8 cellular contexts compared by ENCODE assay signal in the genomic region with DNA sequence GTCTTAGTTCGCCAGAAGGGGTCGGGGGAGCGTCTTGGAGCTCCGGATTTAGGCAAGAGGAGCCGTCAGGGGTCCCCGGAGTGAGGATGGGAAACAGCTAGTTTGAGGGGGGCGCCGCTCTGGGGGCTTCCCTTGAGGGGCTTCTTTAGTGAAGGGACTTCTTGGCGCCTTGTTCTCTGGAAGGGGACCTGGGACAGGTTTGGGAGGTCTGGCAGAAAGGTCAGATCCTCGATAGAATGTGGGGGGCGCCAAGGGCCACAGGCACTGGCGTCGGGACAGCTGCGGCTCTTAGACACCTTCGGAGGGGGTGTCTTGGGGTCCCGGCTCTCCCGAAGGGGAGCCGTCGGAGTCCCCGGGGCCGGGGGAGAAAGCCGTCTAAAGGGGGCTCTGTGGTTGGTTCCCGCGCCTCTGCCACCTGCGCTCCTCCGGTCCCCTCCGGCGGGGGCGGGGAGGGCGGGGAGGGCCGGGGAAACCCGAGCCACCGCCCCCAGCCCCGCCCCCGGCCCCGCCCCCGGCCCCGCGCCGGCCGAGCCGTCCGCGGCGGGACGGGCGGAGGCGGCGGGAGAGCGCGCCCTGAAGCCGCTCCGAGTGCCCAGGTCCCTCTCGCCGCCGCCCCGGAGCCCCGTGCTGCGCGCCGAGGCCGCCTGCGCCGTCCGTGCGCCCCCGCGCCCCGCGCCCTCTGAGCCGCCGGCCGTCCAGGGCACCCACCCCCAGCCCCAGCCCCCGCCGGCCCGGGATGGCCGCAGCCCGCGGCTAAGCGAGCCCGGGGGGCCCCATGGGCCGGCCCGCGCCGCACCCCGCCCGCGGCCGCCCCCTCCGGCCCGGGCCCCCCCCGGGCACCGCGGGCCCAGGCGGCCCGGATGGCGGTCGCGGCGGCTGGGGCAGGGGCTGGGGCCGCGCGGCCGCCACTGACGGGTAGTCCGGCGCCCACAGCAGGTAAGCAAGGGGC. TPM values are rescaled to one million over a fixed set of nuclear protein-coding genes. Genes with fewer than 3 reads are reported as not detected.
DNase-seq lines count a peak whose midpoint lies in the region; ATAC-seq, FAIRE-seq and TF ChIP-seq lines count a peak whose summit lies in the region.

A gene with protein sequence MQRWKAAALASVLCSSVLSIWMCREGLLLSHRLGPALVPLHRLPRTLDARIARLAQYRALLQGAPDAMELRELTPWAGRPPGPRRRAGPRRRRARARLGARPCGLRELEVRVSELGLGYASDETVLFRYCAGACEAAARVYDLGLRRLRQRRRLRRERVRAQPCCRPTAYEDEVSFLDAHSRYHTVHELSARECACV (plus strand): TSS at position 552 of the 949 bp plus-strand sequence. CDS start 19,099 bp downstream, outside the sequence.

- peak within 1 kb of the TSS; percentile 87 for H3K4me2 ChIP-seq in A549

- peak in 1 of 2 experiments; percentile 44 for DNase-seq in A549 (ENCODE audit: low read depth in 1 of 2, low spot score in 1 of 2)
- peak; percentile 44 for DNase-seq in HK-2 (ENCODE audit: unreplicated experiment)
- DNase-seq in WTC11 (ENCODE audit: low spot score), result peak; percentile 65
- peak; percentile 82 for DNase-seq in ecto neural progenitor cell (ENCODE audit: low spot score)
- DNase-seq in naive thymus-derived CD8-positive, alpha-beta T cell, result peak in 4 of 10 donors; percentile 36 to 64 (median 54)
- DNase-seq in SKM-1 treated with dmso at 0.1 percent for 144 hours (lab: John Stamatoyannopoulos, UW; ENCODE audit: unreplicated experiment), result no peak
- DNase-seq in hippocampal formation (lab: John Stamatoyannopoulos, UW), result no peak
- no peak for DNase-seq in GDM1 (lab: John Stamatoyannopoulos, UW)

- no peaks in the 10 kb centered on the region for H3K9me3 ChIP-seq in A549

- peak within 1 kb of the TSS; percentile 51 to 84 for H3K27ac ChIP-seq in A549

- CTCF ChIA-PET in A549 (lab: Yijun Ruan, JAX), result interaction anchor here (0.6 to 3.0 kb wide), 59 partner anchors 9 to 755 kb away, joined by 3 to 74 read pairs (median 4); a partner anchor contains a TSS
- CTCF ChIA-PET in WTC11 (lab: Charles Lee), result interaction anchor here (0.5 to 2.1 kb wide), 87 partner anchors 8 to 1258 kb away, joined by 3 to 115 read pairs (median 6); a partner anchor contains a TSS

- no peak for FAIRE-seq in A549 (lab: Jason Lieb, UNC)

- H3K4me1 ChIP-seq in A549, result peaks cover 17% of the 10 kb centered on the region; the same call in 2 of the 3 replicates

- peak within 1 kb of the TSS; percentile 43 for H3K4me3 ChIP-seq in A549

- H3K36me3 Mint-ChIP-seq in WTC11, result no peaks in the 10 kb centered on the region
- H3K36me3 Mint-ChIP-seq in naive thymus-derived CD8-positive, alpha-beta T cell, result no peaks in the 10 kb centered on the region

- no peaks in the 10 kb centered on the region for H3K9me3 Mint-ChIP-seq in WTC11
- H3K9me3 Mint-ChIP-seq in naive thymus-derived CD8-positive, alpha-beta T cell, result no peaks in the 10 kb centered on the region

- no peak for TF ChIP-seq POLR2A in A549 (IDR thresholded peaks at IDR 0.05; ENCODE audit: low read length)

- ATAC-seq in A549 (peak; percentile 51 to 56), WTC11 (peak; percentile 4; the same call in 1 of the 2 replicates)
- ATAC-seq in naive thymus-derived CD8-positive, alpha-beta T cell, result peak; percentile 15 to 16

- H3K27me3 Mint-ChIP-seq in WTC11 (ENCODE audit: low read depth), result peaks cover 44% of the 10 kb centered on the region
- H3K27me3 Mint-ChIP-seq in naive thymus-derived CD8-positive, alpha-beta T cell, result peaks cover 2 to 11% (median 9%) of the 10 kb centered on the region in 5 donors

- H3K4me3 Mint-ChIP-seq in WTC11, result peak within 1 kb of the TSS; percentile 75
- H3K4me3 Mint-ChIP-seq in naive thymus-derived CD8-positive, alpha-beta T cell, result peak within 1 kb of the TSS; percentile 70 to 86 (median 79)

- 3% methylated on average over 11 of the region's 107 CpGs for WGBS in A549 (ENCODE audit: missing lambda C conversion rate)

- TF ChIP-seq CTCF in A549 (IDR thresholded peaks at IDR 0.05) (no peak), WTC11 (IDR thresholded peaks at IDR 0.05) (no peak)

- no peak for TF ChIP-seq EP300 in A549 (IDR thresholded peaks at IDR 0.05)

- POLR2A ChIA-PET in A549 (lab: Yijun Ruan, JAX), result interaction anchor here (1.1 to 1.6 kb wide), 4 partner anchors 24 to 99 kb away, joined by 4 to 22 read pairs (median 6); a partner anchor contains a TSS
- POLR2A ChIA-PET in WTC11 (lab: Charles Lee), result interaction anchor here (0.6 to 1.7 kb wide), 9 partner anchors 10 to 143 kb away, joined by 3 to 22 read pairs (median 3); a partner anchor contains a TSS
- POLR2A ChIA-PET in naive thymus-derived CD8-positive, alpha-beta T cell (lab: Charles Lee), result interaction anchor here (0.6 to 1.8 kb wide), 10 partner anchors 14 to 1086 kb away, joined by 4 to 23 read pairs (median 6); a partner anchor contains a TSS

- H3K4me1 Mint-ChIP-seq in WTC11, result peaks cover 13% of the 10 kb centered on the region
- peaks cover 11 to 27% (median 24%) of the 10 kb centered on the region in 4 donors for H3K4me1 Mint-ChIP-seq in naive thymus-derived CD8-positive, alpha-beta T cell

- no peak within 1 kb of the TSS for H3K27ac Mint-ChIP-seq in WTC11
- H3K27ac Mint-ChIP-seq in naive thymus-derived CD8-positive, alpha-beta T cell, result peak within 1 kb of the TSS in 8 of 10 donors; percentile 55 to 91 (median 80)

- no peak for TF ChIP-seq RAD21 in A549 (conservative IDR thresholded peaks at IDR 0.05 in 1 of 2, IDR thresholded peaks at IDR 0.05 in 1 of 2)

TF ChIP-seq in A549, 52 proteins besides CTCF, POLR2A, EP300 and RAD21:
- TF ChIP-seq CHD4 (IDR thresholded peaks at IDR 0.05; ENCODE audit: borderline replicate concordance), result peak; percentile 36; the same call in 1 of the 2 replicates
- TF ChIP-seq GATA3 (IDR thresholded peaks at IDR 0.05; ENCODE audit: borderline replicate concordance), result no peak

TF ChIP-seq in WTC11, 78 proteins besides CTCF, POLR2A, EP300 and RAD21:
- TF ChIP-seq, protein P1, sequence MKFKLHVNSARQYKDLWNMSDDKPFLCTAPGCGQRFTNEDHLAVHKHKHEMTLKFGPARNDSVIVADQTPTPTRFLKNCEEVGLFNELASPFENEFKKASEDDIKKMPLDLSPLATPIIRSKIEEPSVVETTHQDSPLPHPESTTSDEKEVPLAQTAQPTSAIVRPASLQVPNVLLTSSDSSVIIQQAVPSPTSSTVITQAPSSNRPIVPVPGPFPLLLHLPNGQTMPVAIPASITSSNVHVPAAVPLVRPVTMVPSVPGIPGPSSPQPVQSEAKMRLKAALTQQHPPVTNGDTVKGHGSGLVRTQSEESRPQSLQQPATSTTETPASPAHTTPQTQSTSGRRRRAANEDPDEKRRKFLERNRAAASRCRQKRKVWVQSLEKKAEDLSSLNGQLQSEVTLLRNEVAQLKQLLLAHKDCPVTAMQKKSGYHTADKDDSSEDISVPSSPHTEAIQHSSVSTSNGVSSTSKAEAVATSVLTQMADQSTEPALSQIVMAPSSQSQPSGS (CRISPR knock-in tag; IDR thresholded peaks at IDR 0.05; ENCODE audit: borderline replicate concordance, low read depth), result no peak
- TF ChIP-seq, protein P2, sequence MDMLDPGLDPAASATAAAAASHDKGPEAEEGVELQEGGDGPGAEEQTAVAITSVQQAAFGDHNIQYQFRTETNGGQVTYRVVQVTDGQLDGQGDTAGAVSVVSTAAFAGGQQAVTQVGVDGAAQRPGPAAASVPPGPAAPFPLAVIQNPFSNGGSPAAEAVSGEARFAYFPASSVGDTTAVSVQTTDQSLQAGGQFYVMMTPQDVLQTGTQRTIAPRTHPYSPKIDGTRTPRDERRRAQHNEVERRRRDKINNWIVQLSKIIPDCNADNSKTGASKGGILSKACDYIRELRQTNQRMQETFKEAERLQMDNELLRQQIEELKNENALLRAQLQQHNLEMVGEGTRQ (CRISPR knock-in tag; IDR thresholded peaks at IDR 0.05), result no peak
- TF ChIP-seq, protein P3, sequence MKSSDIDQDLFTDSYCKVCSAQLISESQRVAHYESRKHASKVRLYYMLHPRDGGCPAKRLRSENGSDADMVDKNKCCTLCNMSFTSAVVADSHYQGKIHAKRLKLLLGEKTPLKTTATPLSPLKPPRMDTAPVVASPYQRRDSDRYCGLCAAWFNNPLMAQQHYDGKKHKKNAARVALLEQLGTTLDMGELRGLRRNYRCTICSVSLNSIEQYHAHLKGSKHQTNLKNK (CRISPR knock-in tag; IDR thresholded peaks at IDR 0.05), result no peak
- TF ChIP-seq CREB1 (CRISPR knock-in tag; IDR thresholded peaks at IDR 0.05) (no peak), ZNF121 (CRISPR knock-in tag; IDR thresholded peaks at IDR 0.05) (no peak), GRHL2 (CRISPR knock-in tag; IDR thresholded peaks at IDR 0.05; ENCODE audit: insufficient replicate concordance, severe bottlenecking) (no peak), ZNF423 (CRISPR knock-in tag; IDR thresholded peaks at IDR 0.05) (no peak), JUN (CRISPR knock-in tag; IDR thresholded peaks at IDR 0.05) (no peak)
- TF ChIP-seq, protein P4, sequence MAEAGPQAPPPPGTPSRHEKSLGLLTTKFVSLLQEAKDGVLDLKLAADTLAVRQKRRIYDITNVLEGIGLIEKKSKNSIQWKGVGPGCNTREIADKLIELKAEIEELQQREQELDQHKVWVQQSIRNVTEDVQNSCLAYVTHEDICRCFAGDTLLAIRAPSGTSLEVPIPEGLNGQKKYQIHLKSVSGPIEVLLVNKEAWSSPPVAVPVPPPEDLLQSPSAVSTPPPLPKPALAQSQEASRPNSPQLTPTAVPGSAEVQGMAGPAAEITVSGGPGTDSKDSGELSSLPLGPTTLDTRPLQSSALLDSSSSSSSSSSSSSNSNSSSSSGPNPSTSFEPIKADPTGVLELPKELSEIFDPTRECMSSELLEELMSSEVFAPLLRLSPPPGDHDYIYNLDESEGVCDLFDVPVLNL (CRISPR knock-in tag; IDR thresholded peaks at IDR 0.05; ENCODE audit: borderline replicate concordance, low read depth), result no peak

RNA-seq across cellular contexts. Expression of the gene that starts here (rescaled TPM):
- polyA plus RNA-seq in A549 (2011; rRNA removed), result 0.32 and 0.38 TPM in 2 replicates
- polyA plus RNA-seq in A549 (2012; cell fraction: cytosol; rRNA removed), result 0.86 and 1.1 TPM in 2 replicates
- polyA plus RNA-seq in A549 (2012; cell fraction: nucleus; rRNA removed), result 0.67 and 0.88 TPM in 2 replicates
- 0.45 to 0.61 TPM (median 0.50 TPM) in 3 replicates for polyA plus RNA-seq in A549 (2017; fragmentation: RNase III; extraction: RNeasy Plus Mini Kit Qiagen cat#74134 plus additional on column Dnase treatment)
- polyA minus RNA-seq in A549 (2011; rRNA and poly(A)+ RNA removed), result 0.24 and 0.33 TPM in 2 replicates
- total RNA-seq in WTC11 (2021), result 4.7 to 6.1 TPM (median 4.9 TPM) in 3 replicates
- under 1 TPM; 0.82 to 0.88 TPM for total RNA-seq in naive thymus-derived CD8-positive, alpha-beta T cell
- under 1 TPM; 0.19 to 0.88 (median 0.81) TPM for polyA plus RNA-seq in naive thymus-derived CD8-positive, alpha-beta T cell

Comparison
In these comparisons a context has a peak if more than half of its experiments do, and no peak if none do; other contexts are left out.
1. Peak in ATAC-seq in naive thymus-derived CD8-positive, alpha-beta T cell; RNA of the gene not detected or under 1 TPM.
2. DNase-seq: peak in HK-2 (single experiment), WTC11 (single experiment) and ecto neural progenitor cell (single experiment); none in SKM-1 treated with dmso at 0.1 percent for 144 hours (single experiment), hippocampal formation (0 of 2) and GDM1 (single experiment).
3. Peak in every context shown above with its lines, with median percentiles within 50 percentile points of each other: ATAC-seq.